Comparison of ENCODE assay signal across 17 cellular contexts in the genomic region with DNA sequence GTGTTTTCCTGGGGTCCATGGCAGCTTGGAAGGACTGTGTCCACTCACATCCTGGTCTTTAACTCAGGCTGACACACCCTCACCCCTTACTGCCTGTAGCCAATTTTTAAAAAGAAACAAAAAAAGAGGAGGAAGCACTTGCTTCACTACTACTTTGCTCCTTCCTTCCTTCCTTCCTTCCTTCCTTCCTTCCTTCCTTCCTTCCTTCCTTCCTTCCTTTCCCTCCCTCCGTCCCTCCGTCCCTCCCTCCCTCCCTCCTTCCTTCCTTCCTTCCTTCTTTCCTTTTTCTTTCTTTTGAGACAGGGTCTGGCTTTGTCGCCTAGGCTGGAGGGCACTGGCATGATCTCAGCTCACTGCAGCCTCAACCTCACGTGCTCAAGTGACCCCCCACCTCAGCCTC.
"Had no signal": no experiment of that assay in that cellular context is flagged by ENCODE, and none has a peak within 500 bp of the region (broad histone marks: within the 10 kb centered on the region; RNA-seq: fewer than 3 reads in every experiment).

No MANE protein-coding gene starts in this region.

- FAIRE-seq: keratinocyte had no signal

- ATAC-seq: activated naive CD8-positive, alpha-beta T cell treated with anti-CD3 and anti-CD28 coated beads, Interleukin-2, amount 50 U/mL, for 24 hours; activated T-helper 17 cell treated with anti-CD3 and anti-CD28 coated beads, Interleukin-2, amount 50 U/mL, for 72 hours; stimulated activated memory B cell treated with anti-CD40 and anti-IgM and Interleukin-4, amounts not matched to agents 10 μg/mL and 1 μg/mL and 100 μg/mL, for 72 hours had no signal

- H3K27me3 ChIP-seq: breast epithelium, ovary had no signal

- H3K36me3 Mint-ChIP-seq: memory B cell; stimulated activated memory B cell treated with anti-CD40 and anti-IgM and Interleukin-4, amounts not matched to agents 10 μg/mL and 1 μg/mL and 100 μg/mL, for 72 hours had no signal

- H3K9me3 Mint-ChIP-seq: activated naive CD8-positive, alpha-beta T cell treated with anti-CD3 and anti-CD28 coated beads, Interleukin-2, amount 50 U/mL, for 24 hours; activated T-helper 17 cell treated with anti-CD3 and anti-CD28 coated beads, Interleukin-2, amount 50 U/mL, for 72 hours had no signal

- H3K27me3 Mint-ChIP-seq: activated naive CD8-positive, alpha-beta T cell treated with anti-CD3 and anti-CD28 coated beads, Interleukin-2, amount 50 U/mL, for 24 hours; activated T-helper 17 cell treated with anti-CD3 and anti-CD28 coated beads, Interleukin-2, amount 50 U/mL, for 72 hours; memory B cell; stimulated activated memory B cell treated with anti-CD40 and anti-IgM and Interleukin-4, amounts not matched to agents 10 μg/mL and 1 μg/mL and 100 μg/mL, for 72 hours had no signal

- H3K4me1 ChIP-seq: breast epithelium had no signal

- H3K27ac ChIP-seq: breast epithelium, ovary, VCaP had no signal

- H3K4me3 ChIP-seq: breast epithelium, ovary had no signal

- H3K4me3 Mint-ChIP-seq: activated naive CD8-positive, alpha-beta T cell treated with anti-CD3 and anti-CD28 coated beads, Interleukin-2, amount 50 U/mL, for 24 hours; activated T-helper 17 cell treated with anti-CD3 and anti-CD28 coated beads, Interleukin-2, amount 50 U/mL, for 72 hours; memory B cell; stimulated activated memory B cell treated with anti-CD40 and anti-IgM and Interleukin-4, amounts not matched to agents 10 μg/mL and 1 μg/mL and 100 μg/mL, for 72 hours had no signal

- H3K27ac Mint-ChIP-seq: activated naive CD8-positive, alpha-beta T cell treated with anti-CD3 and anti-CD28 coated beads, Interleukin-2, amount 50 U/mL, for 24 hours; activated T-helper 17 cell treated with anti-CD3 and anti-CD28 coated beads, Interleukin-2, amount 50 U/mL, for 72 hours; memory B cell; stimulated activated memory B cell treated with anti-CD40 and anti-IgM and Interleukin-4, amounts not matched to agents 10 μg/mL and 1 μg/mL and 100 μg/mL, for 72 hours had no signal

- H3K9me3 ChIP-seq: breast epithelium, ovary had no signal

- DNase-seq: activated CD4-positive, alpha-beta T cell treated with anti-CD3 and anti-CD28 coated beads for 1 hour; activated CD4-positive, alpha-beta T cell treated with anti-CD3 and anti-CD28 coated beads, Interleukin-2, amount 50 U/mL, for 4 hours; activated naive CD4-positive, alpha-beta T cell treated with Interleukin-2 at 50 U/mL for 16 hours; activated naive CD8-positive, alpha-beta T cell treated with anti-CD3 and anti-CD28 coated beads, Interleukin-2, amount 50 U/mL, for 24 hours; activated T-cell treated with anti-CD3 and anti-CD28 coated beads for 4 hours; aorta; erythroblast; hippocampal formation; left ventricle myocardium superior; ovary; stimulated activated CD4-positive, alpha-beta T cell treated with anti-CD3 and anti-CD28 coated beads, Interleukin-2, amount 100 ng/mL, for 48 hours had no signal

- H3K36me3 ChIP-seq: breast epithelium, ovary had no signal
